12 cellular contexts compared by ENCODE assay signal in the genomic region with DNA sequence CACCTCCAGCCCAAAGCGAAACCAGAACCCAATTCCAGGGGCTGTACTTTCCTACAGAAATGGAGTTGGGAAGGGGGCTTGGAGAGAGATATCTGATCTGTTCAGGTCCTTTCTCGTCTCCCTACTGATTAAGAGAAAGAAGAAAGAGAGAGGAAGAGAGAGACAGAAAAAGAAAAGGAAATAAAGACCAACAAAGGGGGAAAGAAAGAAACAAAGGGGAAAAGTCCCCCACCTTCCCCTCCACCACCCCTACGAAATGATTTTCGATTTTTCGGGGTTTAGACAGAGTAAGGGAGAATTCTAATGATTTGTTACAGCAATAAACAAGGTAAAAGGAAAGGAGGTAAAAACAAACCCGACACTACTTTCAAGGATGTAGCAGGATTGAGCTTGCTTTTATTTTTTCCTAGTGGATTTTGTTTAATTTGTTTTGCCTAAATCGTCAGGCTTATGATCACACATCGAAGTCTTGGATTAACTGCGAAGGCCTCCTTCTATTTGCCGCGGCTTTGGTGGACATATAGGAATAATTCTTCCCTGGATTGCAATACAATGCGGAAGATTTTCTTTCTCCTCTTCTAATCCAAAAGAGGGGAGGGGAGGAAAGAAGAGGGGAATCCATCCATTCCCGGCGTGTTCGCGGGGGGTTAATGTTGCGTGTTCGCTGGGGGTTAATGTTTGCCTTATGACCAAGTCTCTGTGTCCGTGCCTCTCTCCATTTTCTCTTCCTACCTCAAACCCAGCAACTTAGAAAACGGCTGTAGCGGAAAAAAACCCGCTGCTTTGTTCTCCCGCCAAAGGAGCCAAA. TPM values are rescaled to one million over a fixed set of nuclear protein-coding genes. Genes with fewer than 3 reads are reported as not detected.
DNase-seq lines count a peak whose midpoint lies in the region; ATAC-seq and TF ChIP-seq lines count a peak whose summit lies in the region.
"Had no signal": no experiment of that assay in that cellular context is flagged by ENCODE, and none has a peak within 500 bp of the region (broad histone marks: within the 10 kb centered on the region; RNA-seq: fewer than 3 reads in every experiment).

No MANE protein-coding gene starts in this region.

- no peaks in the 10 kb centered on the region for H3K36me3 ChIP-seq in HUES48 (ENCODE audit: control insufficient read depth, insufficient read depth, low read length)
- no peaks in the 10 kb centered on the region for H3K36me3 ChIP-seq in spleen

- intact Hi-C loops in spleen (cut with DNase I; ENCODE audit: low total_unique reads) = no loop called here

- TF ChIP-seq POLR2A in spleen (IDR thresholded peaks at IDR 0.05) = no peak

- H3K27me3 ChIP-seq in HUES48 (ENCODE audit: control insufficient read depth, insufficient read depth, low read length) (peaks cover 100% of the 10 kb centered on the region), spleen (replicated peaks in 1 of 7) (peaks cover 6 to 100% (median 87%) of the 10 kb centered on the region in 7 donors)

- no peak for TF ChIP-seq CTCF in spleen (IDR thresholded peaks at IDR 0.05 in 8 of 11, conservative IDR thresholded peaks at IDR 0.05 in 3 of 11)

- H3K4me3 ChIP-seq in HUES48 (ENCODE audit: low read depth, low read length) (peak overlapping the region; percentile 48), spleen (peak overlapping the region in 7 of 8 donors; percentile 23 to 69 (median 39))
- H3K4me3 ChIP-seq: SK-N-MC had no signal

- no peaks in the 10 kb centered on the region for H3K9me3 ChIP-seq in HUES48 (ENCODE audit: control insufficient read depth, insufficient read depth, low read length)
- no peaks in the 10 kb centered on the region for H3K9me3 ChIP-seq in spleen

- no peak overlapping the region for H3K9ac ChIP-seq in HUES48 (ENCODE audit: low read depth, low read length)

- ATAC-seq in HG02840 (IDR thresholded peaks at IDR 0.05; ENCODE audit: low FRiP score, unreplicated experiment) (no peak), GM21526 (IDR thresholded peaks at IDR 0.05; ENCODE audit: low FRiP score, unreplicated experiment) (no peak)
- ATAC-seq: left lobe of liver had no signal

- no peak overlapping the region for H3K27ac ChIP-seq in HUES48 (ENCODE audit: low read depth, low read length)
- peak overlapping the region; percentile 54 for H3K27ac ChIP-seq in angular gyrus (ENCODE audit: low read depth, low read length)
- peak overlapping the region; percentile 59 to 92 (median 80) for H3K27ac ChIP-seq in spleen
- H3K27ac ChIP-seq: SK-N-MC had no signal

- DNase-seq in left kidney (ENCODE audit: low read depth, low spot score) (peak; percentile 42), spleen (no peak), NCI-H2171 (lab: John Stamatoyannopoulos, UW) (no peak), anterior cingulate cortex (lab: John Stamatoyannopoulos, UW) (no peak)
- DNase-seq: DMS79 treated with DMSO at 0.1 percent for 48 hours, NCI-H2171 treated with DMSO at 0.1 percent for 48 hours had no signal

- peaks cover 56% of the 10 kb centered on the region for H3K4me1 ChIP-seq in HUES48 (ENCODE audit: control insufficient read depth, insufficient read depth, low read length)
- peaks cover 6 to 79% (median 62%) of the 10 kb centered on the region in 6 donors for H3K4me1 ChIP-seq in spleen

- WGBS in spleen, 5 donors = 5 to 9% (median 6%) methylated on average over 23 of the region's 23 CpGs

RNA-seq across cellular contexts. Expression of gene TAL1, which starts 1.9 kb away (rescaled TPM):
- total RNA-seq in spleen = 10 to 100 TPM; 12.9 to 24.5 (median 16.0) TPM
- 10 to 100 TPM in 1 of 3 donors, 1 to 10 TPM in 2; 2.9 to 12.1 (median 4.4) TPM for polyA plus RNA-seq in spleen

RNA-seq across cellular contexts. Expression of gene PDZK1IP1, which starts 40.3 kb away (rescaled TPM):
- 10 to 100 TPM in 1 of 7 donors, 1 to 10 TPM in 5, under 1 TPM in 1; 0.76 to 11.0 (median 4.0) TPM for total RNA-seq in spleen
- 1 to 10 TPM in 1 of 3 donors, under 1 TPM in 2; 0.22 to 8.3 (median 0.41) TPM for polyA plus RNA-seq in spleen
